Comparison of ENCODE assay signal across 1 cellular context in genomic region chr2:26067186-26067974, GRCh38.
TF ChIP-seq lines count a peak whose summit lies in the region.

No MANE protein-coding gene starts in this region.

TF ChIP-seq in GM23338, 12 proteins besides CTCF, POLR2A, EP300 and RAD21:
- TF ChIP-seq, protein P1, sequence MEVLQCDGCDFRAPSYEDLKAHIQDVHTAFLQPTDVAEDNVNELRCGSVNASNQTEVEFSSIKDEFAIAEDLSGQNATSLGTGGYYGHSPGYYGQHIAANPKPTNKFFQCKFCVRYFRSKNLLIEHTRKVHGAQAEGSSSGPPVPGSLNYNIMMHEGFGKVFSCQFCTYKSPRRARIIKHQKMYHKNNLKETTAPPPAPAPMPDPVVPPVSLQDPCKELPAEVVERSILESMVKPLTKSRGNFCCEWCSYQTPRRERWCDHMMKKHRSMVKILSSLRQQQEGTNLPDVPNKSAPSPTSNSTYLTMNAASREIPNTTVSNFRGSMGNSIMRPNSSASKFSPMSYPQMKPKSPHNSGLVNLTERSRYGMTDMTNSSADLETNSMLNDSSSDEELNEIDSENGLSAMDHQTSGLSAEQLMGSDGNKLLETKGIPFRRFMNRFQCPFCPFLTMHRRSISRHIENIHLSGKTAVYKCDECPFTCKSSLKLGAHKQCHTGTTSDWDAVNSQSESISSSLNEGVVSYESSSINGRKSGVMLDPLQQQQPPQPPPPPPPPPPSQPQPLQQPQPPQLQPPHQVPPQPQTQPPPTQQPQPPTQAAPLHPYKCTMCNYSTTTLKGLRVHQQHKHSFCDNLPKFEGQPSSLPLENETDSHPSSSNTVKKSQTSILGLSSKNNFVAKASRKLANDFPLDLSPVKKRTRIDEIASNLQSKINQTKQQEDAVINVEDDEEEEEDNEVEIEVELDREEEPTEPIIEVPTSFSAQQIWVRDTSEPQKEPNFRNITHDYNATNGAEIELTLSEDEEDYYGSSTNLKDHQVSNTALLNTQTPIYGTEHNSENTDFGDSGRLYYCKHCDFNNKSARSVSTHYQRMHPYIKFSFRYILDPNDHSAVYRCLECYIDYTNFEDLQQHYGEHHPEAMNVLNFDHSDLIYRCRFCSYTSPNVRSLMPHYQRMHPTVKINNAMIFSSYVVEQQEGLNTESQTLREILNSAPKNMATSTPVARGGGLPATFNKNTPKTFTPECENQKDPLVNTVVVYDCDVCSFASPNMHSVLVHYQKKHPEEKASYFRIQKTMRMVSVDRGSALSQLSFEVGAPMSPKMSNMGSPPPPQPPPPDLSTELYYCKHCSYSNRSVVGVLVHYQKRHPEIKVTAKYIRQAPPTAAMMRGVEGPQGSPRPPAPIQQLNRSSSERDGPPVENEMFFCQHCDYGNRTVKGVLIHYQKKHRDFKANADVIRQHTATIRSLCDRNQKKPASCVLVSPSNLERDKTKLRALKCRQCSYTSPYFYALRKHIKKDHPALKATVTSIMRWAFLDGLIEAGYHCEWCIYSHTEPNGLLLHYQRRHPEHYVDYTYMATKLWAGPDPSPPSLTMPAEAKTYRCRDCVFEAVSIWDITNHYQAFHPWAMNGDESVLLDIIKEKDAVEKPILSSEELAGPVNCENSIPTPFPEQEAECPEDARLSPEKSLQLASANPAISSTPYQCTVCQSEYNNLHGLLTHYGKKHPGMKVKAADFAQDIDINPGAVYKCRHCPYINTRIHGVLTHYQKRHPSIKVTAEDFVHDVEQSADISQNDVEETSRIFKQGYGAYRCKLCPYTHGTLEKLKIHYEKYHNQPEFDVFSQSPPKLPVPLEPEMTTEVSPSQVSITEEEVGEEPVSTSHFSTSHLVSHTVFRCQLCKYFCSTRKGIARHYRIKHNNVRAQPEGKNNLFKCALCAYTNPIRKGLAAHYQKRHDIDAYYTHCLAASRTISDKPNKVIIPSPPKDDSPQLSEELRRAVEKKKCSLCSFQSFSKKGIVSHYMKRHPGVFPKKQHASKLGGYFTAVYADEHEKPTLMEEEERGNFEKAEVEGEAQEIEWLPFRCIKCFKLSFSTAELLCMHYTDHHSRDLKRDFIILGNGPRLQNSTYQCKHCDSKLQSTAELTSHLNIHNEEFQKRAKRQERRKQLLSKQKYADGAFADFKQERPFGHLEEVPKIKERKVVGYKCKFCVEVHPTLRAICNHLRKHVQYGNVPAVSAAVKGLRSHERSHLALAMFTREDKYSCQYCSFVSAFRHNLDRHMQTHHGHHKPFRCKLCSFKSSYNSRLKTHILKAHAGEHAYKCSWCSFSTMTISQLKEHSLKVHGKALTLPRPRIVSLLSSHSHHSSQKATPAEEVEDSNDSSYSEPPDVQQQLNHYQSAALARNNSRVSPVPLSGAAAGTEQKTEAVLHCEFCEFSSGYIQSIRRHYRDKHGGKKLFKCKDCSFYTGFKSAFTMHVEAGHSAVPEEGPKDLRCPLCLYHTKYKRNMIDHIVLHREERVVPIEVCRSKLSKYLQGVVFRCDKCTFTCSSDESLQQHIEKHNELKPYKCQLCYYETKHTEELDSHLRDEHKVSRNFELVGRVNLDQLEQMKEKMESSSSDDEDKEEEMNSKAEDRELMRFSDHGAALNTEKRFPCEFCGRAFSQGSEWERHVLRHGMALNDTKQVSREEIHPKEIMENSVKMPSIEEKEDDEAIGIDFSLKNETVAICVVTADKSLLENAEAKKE (CRISPR knock-in tag; IDR thresholded peaks at IDR 0.05) = no peak
- TF ChIP-seq CREB1 (CRISPR knock-in tag; IDR thresholded peaks at IDR 0.05; ENCODE audit: low read depth) = no peak
- no peak for TF ChIP-seq ZNF114 (CRISPR knock-in tag; IDR thresholded peaks at IDR 0.05)
- TF ChIP-seq STAT1 (IDR thresholded peaks at IDR 0.05; ENCODE audit: unreplicated experiment) = no peak
- no peak for TF ChIP-seq POLR2AphosphoS5 (IDR thresholded peaks at IDR 0.05; ENCODE audit: low read depth)
- no peak for TF ChIP-seq EZH2phosphoT487 (IDR thresholded peaks at IDR 0.05; ENCODE audit: unreplicated experiment)
- TF ChIP-seq NANOG (IDR thresholded peaks at IDR 0.05; ENCODE audit: borderline replicate concordance) = no peak
- TF ChIP-seq ZNF331 (CRISPR knock-in tag; IDR thresholded peaks at IDR 0.05; ENCODE audit: low read depth) = no peak
- TF ChIP-seq EZH2 (IDR thresholded peaks at IDR 0.05; ENCODE audit: low read depth, unreplicated experiment) = no peak
- TF ChIP-seq, protein P2, sequence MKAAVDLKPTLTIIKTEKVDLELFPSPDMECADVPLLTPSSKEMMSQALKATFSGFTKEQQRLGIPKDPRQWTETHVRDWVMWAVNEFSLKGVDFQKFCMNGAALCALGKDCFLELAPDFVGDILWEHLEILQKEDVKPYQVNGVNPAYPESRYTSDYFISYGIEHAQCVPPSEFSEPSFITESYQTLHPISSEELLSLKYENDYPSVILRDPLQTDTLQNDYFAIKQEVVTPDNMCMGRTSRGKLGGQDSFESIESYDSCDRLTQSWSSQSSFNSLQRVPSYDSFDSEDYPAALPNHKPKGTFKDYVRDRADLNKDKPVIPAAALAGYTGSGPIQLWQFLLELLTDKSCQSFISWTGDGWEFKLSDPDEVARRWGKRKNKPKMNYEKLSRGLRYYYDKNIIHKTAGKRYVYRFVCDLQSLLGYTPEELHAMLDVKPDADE (IDR thresholded peaks at IDR 0.05) = no peak
- TF ChIP-seq, protein P3, sequence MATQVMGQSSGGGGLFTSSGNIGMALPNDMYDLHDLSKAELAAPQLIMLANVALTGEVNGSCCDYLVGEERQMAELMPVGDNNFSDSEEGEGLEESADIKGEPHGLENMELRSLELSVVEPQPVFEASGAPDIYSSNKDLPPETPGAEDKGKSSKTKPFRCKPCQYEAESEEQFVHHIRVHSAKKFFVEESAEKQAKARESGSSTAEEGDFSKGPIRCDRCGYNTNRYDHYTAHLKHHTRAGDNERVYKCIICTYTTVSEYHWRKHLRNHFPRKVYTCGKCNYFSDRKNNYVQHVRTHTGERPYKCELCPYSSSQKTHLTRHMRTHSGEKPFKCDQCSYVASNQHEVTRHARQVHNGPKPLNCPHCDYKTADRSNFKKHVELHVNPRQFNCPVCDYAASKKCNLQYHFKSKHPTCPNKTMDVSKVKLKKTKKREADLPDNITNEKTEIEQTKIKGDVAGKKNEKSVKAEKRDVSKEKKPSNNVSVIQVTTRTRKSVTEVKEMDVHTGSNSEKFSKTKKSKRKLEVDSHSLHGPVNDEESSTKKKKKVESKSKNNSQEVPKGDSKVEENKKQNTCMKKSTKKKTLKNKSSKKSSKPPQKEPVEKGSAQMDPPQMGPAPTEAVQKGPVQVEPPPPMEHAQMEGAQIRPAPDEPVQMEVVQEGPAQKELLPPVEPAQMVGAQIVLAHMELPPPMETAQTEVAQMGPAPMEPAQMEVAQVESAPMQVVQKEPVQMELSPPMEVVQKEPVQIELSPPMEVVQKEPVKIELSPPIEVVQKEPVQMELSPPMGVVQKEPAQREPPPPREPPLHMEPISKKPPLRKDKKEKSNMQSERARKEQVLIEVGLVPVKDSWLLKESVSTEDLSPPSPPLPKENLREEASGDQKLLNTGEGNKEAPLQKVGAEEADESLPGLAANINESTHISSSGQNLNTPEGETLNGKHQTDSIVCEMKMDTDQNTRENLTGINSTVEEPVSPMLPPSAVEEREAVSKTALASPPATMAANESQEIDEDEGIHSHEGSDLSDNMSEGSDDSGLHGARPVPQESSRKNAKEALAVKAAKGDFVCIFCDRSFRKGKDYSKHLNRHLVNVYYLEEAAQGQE (IDR thresholded peaks at IDR 0.05; ENCODE audit: unreplicated experiment) = no peak
- no peak for TF ChIP-seq JUNB (IDR thresholded peaks at IDR 0.05; ENCODE audit: unreplicated experiment)
